8 cellular contexts compared by ENCODE assay signal in the genomic region with DNA sequence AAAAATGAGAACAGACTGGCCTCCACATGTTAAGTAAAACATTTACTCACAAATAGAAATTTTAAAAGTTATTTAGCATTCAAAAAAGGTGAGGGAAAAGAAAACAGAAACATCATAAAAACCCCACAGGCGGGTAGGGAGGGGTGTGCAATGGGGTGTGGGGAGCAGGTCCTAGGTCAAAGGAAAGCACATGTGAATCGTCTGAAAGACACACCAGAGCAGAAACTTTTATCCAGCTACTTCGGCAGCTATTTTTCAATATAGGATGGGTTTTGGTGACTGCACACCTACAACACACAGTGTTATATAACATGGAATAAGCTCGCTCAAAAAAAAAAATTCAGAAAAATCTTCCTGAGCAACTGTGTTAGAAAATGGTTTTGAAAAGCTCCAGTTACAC. TPM values are rescaled to one million over a fixed set of nuclear protein-coding genes. Genes with fewer than 3 reads are reported as not detected.
A peak's percentile ranks its signal among the peaks of the same experiment; 100 is the strongest.
DNase-seq lines count a peak whose midpoint lies in the region; ATAC-seq, FAIRE-seq and TF ChIP-seq lines count a peak whose summit lies in the region.

No MANE protein-coding gene starts in this region.

- ATAC-seq in effector memory CD8-positive, alpha-beta T cell (replicated peaks), result no peak
- ATAC-seq in HG03139 (IDR thresholded peaks at IDR 0.05; ENCODE audit: unreplicated experiment) (no peak), HG03039 (IDR thresholded peaks at IDR 0.05; ENCODE audit: unreplicated experiment) (no peak)

- H3K36me3 ChIP-seq in GM06990 (ENCODE audit: control insufficient read depth, insufficient read depth, low read length) (no peaks in the 10 kb centered on the region; the same call in 1 of the 2 replicates), OCI-LY7 (ENCODE audit: insufficient read depth, low read length) (peaks cover 42% of the 10 kb centered on the region), neural progenitor cell (no peaks in the 10 kb centered on the region)

- H4K20me1 ChIP-seq in OCI-LY7 (ENCODE audit: insufficient read depth, low read length), result peaks cover 21% of the 10 kb centered on the region; the same call in 1 of the 2 replicates
- H4K20me1 ChIP-seq in neural progenitor cell (ENCODE audit: low read depth), result peaks cover 52% of the 10 kb centered on the region

- peak overlapping the region; percentile 22 for H3K9ac ChIP-seq in neural progenitor cell

- H3K9me3 ChIP-seq in OCI-LY7 (ENCODE audit: low read length), result no peaks in the 10 kb centered on the region
- H3K9me3 ChIP-seq in neural progenitor cell (ENCODE audit: low read depth), result no peaks in the 10 kb centered on the region

- CTCF ChIA-PET in OCI-LY7 (lab: Charles Lee; ENCODE audit: unreplicated experiment), result interaction anchor here (0.9 kb wide), 1 partner anchor 75 kb away, joined by 3 read pairs; no protein-coding TSS in a partner anchor

- FAIRE-seq in GM19239 (lab: Jason Lieb, UNC), result no peak

- H3K27me3 ChIP-seq in GM06990 (replicated peaks; ENCODE audit: control insufficient read depth, insufficient read depth, low read length), result no peaks in the 10 kb centered on the region
- no peaks in the 10 kb centered on the region for H3K27me3 ChIP-seq in neural progenitor cell

- peak overlapping the region; percentile 66 for H3K4me3 ChIP-seq in GM06990 (replicated peaks; ENCODE audit: low read depth, low read length)
- peak overlapping the region; percentile 97 for H3K4me3 ChIP-seq in OCI-LY7 (ENCODE audit: low read depth, low read length, poor library complexity, severe bottlenecking)
- H3K4me3 ChIP-seq in neural progenitor cell, result peak overlapping the region; percentile 99

- H3K4me1 Mint-ChIP-seq in effector memory CD8-positive, alpha-beta T cell (ENCODE audit: low read depth in 2 of 2), result peaks cover 34 to 48% of the 10 kb centered on the region in 2 donors
- H3K4me1 Mint-ChIP-seq in neural progenitor cell, result peaks cover 24% of the 10 kb centered on the region

- peaks cover 8% of the 10 kb centered on the region for H3F3A ChIP-seq in neural progenitor cell (ENCODE audit: low read depth)

- no TSS peak for BruUV-seq in OCI-LY7 (replicated peaks; lab: Mats Ljungman, UMichigan)

- H3K4me3 Mint-ChIP-seq in effector memory CD8-positive, alpha-beta T cell, result peak overlapping the region; percentile 81 to 86
- H3K4me3 Mint-ChIP-seq in neural progenitor cell, result peak overlapping the region; percentile 98

- H3K36me3 Mint-ChIP-seq in effector memory CD8-positive, alpha-beta T cell (ENCODE audit: insufficient read depth), result peaks cover 38% of the 10 kb centered on the region
- peaks cover 12% of the 10 kb centered on the region for H3K36me3 Mint-ChIP-seq in neural progenitor cell

- no peaks in the 10 kb centered on the region for H3K9me3 Mint-ChIP-seq in effector memory CD8-positive, alpha-beta T cell
- no peaks in the 10 kb centered on the region for H3K9me3 Mint-ChIP-seq in neural progenitor cell

- peaks cover 58% of the 10 kb centered on the region for H3K79me2 ChIP-seq in OCI-LY7 (ENCODE audit: insufficient read depth, low read depth, low read length)
- peaks cover 61% of the 10 kb centered on the region for H3K79me2 ChIP-seq in neural progenitor cell (ENCODE audit: low read depth)

- H2AFZ ChIP-seq in OCI-LY7 (ENCODE audit: low read length) (no peak overlapping the region; the same call in 1 of the 2 replicates), neural progenitor cell (replicated peaks) (no peak overlapping the region)

- H3K27me3 Mint-ChIP-seq in effector memory CD8-positive, alpha-beta T cell, result no peaks in the 10 kb centered on the region
- no peaks in the 10 kb centered on the region for H3K27me3 Mint-ChIP-seq in neural progenitor cell (ENCODE audit: insufficient read depth, low read depth)

- H3K27ac Mint-ChIP-seq in effector memory CD8-positive, alpha-beta T cell, result peak overlapping the region; percentile 93 to 94
- H3K27ac Mint-ChIP-seq in neural progenitor cell, result no peak overlapping the region

- intact Hi-C loops in OCI-LY7 (cut with micrococcal nuclease; ENCODE audit: unreplicated experiment), result loop anchor here (2.0 kb wide), 1 partner anchor 80 kb away; the partner anchor contains the start of genes ABCE1 and ANAPC10

- H3K9me2 ChIP-seq in OCI-LY7 (ENCODE audit: insufficient read depth, low read length), result no peaks in the 10 kb centered on the region

- POLR2A ChIA-PET in OCI-LY7 (lab: Charles Lee), result interaction anchor here (0.7 to 2.8 kb wide), 12 partner anchors 7 to 752 kb away, joined by 3 to 12 read pairs (median 4); partner anchors contain the start of gene ABCE1

- DNase-seq in GM06990 (ENCODE audit: extremely low read depth, insufficient read length) (no peak), OCI-LY7 (ENCODE audit: low spot score) (peak; percentile 33), neural progenitor cell (ENCODE audit: low spot score) (no peak), GM19239 (ENCODE audit: insufficient read length, low spot score) (no peak), NCI-H82 treated with DMSO at 0.1 percent for 48 hours (lab: John Stamatoyannopoulos, UW; ENCODE audit: unreplicated experiment) (no peak)
- no peak for DNase-seq in effector memory CD8-positive, alpha-beta T cell

- H3K27ac ChIP-seq in OCI-LY7 (ENCODE audit: low read depth, low read length, poor library complexity, severe bottlenecking), result peak overlapping the region; percentile 82
- H3K27ac ChIP-seq in neural progenitor cell, result no peak overlapping the region

- peaks cover 34% of the 10 kb centered on the region for H3K4me1 ChIP-seq in OCI-LY7 (ENCODE audit: insufficient read depth, low read length, poor library complexity, severe bottlenecking)
- H3K4me1 ChIP-seq in neural progenitor cell, result peaks cover 25% of the 10 kb centered on the region

- TF ChIP-seq CTCF in GM06990 (IDR thresholded peaks at IDR 0.05; ENCODE audit: insufficient read depth, low read length, poor library complexity, severe bottlenecking) (no peak), OCI-LY7 (conservative IDR thresholded peaks at IDR 0.05; ENCODE audit: low read length) (no peak), neural progenitor cell (IDR thresholded peaks at IDR 0.05) (no peak)

- peak overlapping the region; percentile 89 for H3K4me2 ChIP-seq in OCI-LY7 (ENCODE audit: low read length)
- peak overlapping the region; percentile 94 for H3K4me2 ChIP-seq in neural progenitor cell

RNA-seq across cellular contexts. Expression of gene OTUD4, which starts 1.6 kb away (rescaled TPM):
- 17.3 and 23.4 TPM in 2 replicates for total RNA-seq in OCI-LY7 (2014; rRNA removed; shearing (Covaris generic))
- total RNA-seq in OCI-LY7 (2022) (54.9 and 60.1 TPM in 2 replicates), neural progenitor cell (ENCODE audit: low replicate concordance) (29.4 and 34.3 TPM in 2 replicates)
